8 cellular contexts compared by ENCODE assay signal in genomic region chr14:104224516-104225281, GRCh38.
DNase-seq lines count a peak whose midpoint lies in the region; ATAC-seq, FAIRE-seq and TF ChIP-seq lines count a peak whose summit lies in the region.

No MANE protein-coding gene starts in this region.

- H3K18ac ChIP-seq in mesendoderm (ENCODE audit: low read length) = no peak overlapping the region

- peaks cover 0 to 4% of the 10 kb centered on the region in 2 donors for H3K36me3 Mint-ChIP-seq in activated T-cell treated with anti-CD3 and anti-CD28 coated beads, Interleukin-2, amount 50 U/mL, for 72 hours (ENCODE audit: insufficient read depth in 2 of 2)

- no peak overlapping the region for H3K27ac Mint-ChIP-seq in activated T-cell treated with anti-CD3 and anti-CD28 coated beads, Interleukin-2, amount 50 U/mL, for 72 hours

- H2BK120ac ChIP-seq in mesendoderm (ENCODE audit: low read depth, low read length) = no peak overlapping the region

- no peak overlapping the region for H4K8ac ChIP-seq in mesendoderm (ENCODE audit: low read depth, low read length)

- H3K23ac ChIP-seq in mesendoderm (ENCODE audit: low read length) = no peak overlapping the region

- H3K4ac ChIP-seq in mesendoderm (ENCODE audit: low read depth, low read length) = no peak overlapping the region

- no peak overlapping the region for H4K5ac ChIP-seq in mesendoderm (ENCODE audit: low read length)

- H3K4me3 ChIP-seq in BLaER1 (peak overlapping the region; percentile 56), mesendoderm (ENCODE audit: low read length) (no peak overlapping the region)

- H3K4me2 ChIP-seq in BLaER1 (peak overlapping the region; percentile 97), mesendoderm (ENCODE audit: low read length) (no peak overlapping the region)

- peaks cover 9% of the 10 kb centered on the region for H3K27me3 Mint-ChIP-seq in activated T-cell treated with anti-CD3 and anti-CD28 coated beads, Interleukin-2, amount 50 U/mL, for 72 hours (ENCODE audit: low read depth)

- peaks cover 22% of the 10 kb centered on the region; the same call in 1 of the 2 replicates for H4K20me1 ChIP-seq in BLaER1

- no peak for FAIRE-seq in RCC 7860 (lab: Jason Lieb, UNC)

- TF ChIP-seq CTCF in LNCAP (IDR thresholded peaks at IDR 0.05) = peak; percentile 88

- peaks cover 13% of the 10 kb centered on the region for H3K4me1 Mint-ChIP-seq in activated T-cell treated with anti-CD3 and anti-CD28 coated beads, Interleukin-2, amount 50 U/mL, for 72 hours (ENCODE audit: low read depth)

- H3K4me3 Mint-ChIP-seq in activated T-cell treated with anti-CD3 and anti-CD28 coated beads, Interleukin-2, amount 50 U/mL, for 72 hours = no peak overlapping the region

- no peaks in the 10 kb centered on the region for H3K36me3 ChIP-seq in BLaER1
- H3K36me3 ChIP-seq in mesendoderm (ENCODE audit: control insufficient read depth, insufficient read depth, low read length) = no peaks in the 10 kb centered on the region

- H3K27ac ChIP-seq in BLaER1 (peak overlapping the region; percentile 76), mesendoderm (ENCODE audit: low read depth, low read length) (no peak overlapping the region)

- WGBS in mesendoderm (ENCODE audit: extremely low coverage, insufficient coverage, low lambda C conversion rate) = no CpG with 5 or more reads among the region's 19 CpGs

- H3K9ac ChIP-seq in BLaER1 (peak overlapping the region; percentile 51; the same call in 1 of the 2 replicates), mesendoderm (ENCODE audit: low read length) (no peak overlapping the region)

- H3K79me1 ChIP-seq in mesendoderm (ENCODE audit: low read length) = no peaks in the 10 kb centered on the region

- no peak overlapping the region for H2BK15ac ChIP-seq in mesendoderm (replicated peaks; ENCODE audit: low read depth)

- no peak overlapping the region for H2BK5ac ChIP-seq in mesendoderm (ENCODE audit: low read length)

- H3K9me3 ChIP-seq in BLaER1 = no peaks in the 10 kb centered on the region

- H3K4me1 ChIP-seq in BLaER1 (peaks cover 90% of the 10 kb centered on the region), mesendoderm (ENCODE audit: control insufficient read depth, low read depth, low read length) (peaks cover 3% of the 10 kb centered on the region)

- H3K56ac ChIP-seq in mesendoderm (ENCODE audit: low read length) = no peak overlapping the region

- H3K27me3 ChIP-seq in BLaER1 = peaks cover 18% of the 10 kb centered on the region
- no peaks in the 10 kb centered on the region for H3K27me3 ChIP-seq in mesendoderm (ENCODE audit: insufficient read depth, low read length, poor library complexity)

- H3K79me2 ChIP-seq in mesendoderm (ENCODE audit: control insufficient read depth, insufficient read depth, low read length) = no peaks in the 10 kb centered on the region

- no peak overlapping the region for H2AK5ac ChIP-seq in mesendoderm (ENCODE audit: low read length)

- DNase-seq in activated T-cell treated with anti-CD3 and anti-CD28 coated beads, Interleukin-2, amount 50 U/mL, for 72 hours = peak; percentile 45 to 49
- DNase-seq in mesendoderm = peak; percentile 50
- no peak for DNase-seq in RCC 7860 (ENCODE audit: low spot score)
- DNase-seq in anterior cingulate cortex (lab: John Stamatoyannopoulos, UW) = no peak
- no peak for DNase-seq in UCSD-AML1 (lab: John Stamatoyannopoulos, UW; ENCODE audit: unreplicated experiment)

- H3K9me3 Mint-ChIP-seq in activated T-cell treated with anti-CD3 and anti-CD28 coated beads, Interleukin-2, amount 50 U/mL, for 72 hours = peaks cover 1 to 4% of the 10 kb centered on the region in 2 donors

- ATAC-seq in activated T-cell treated with anti-CD3 and anti-CD28 coated beads, Interleukin-2, amount 50 U/mL, for 72 hours (replicated peaks in 1 of 2) = no peak
- ATAC-seq in HG02759 (IDR thresholded peaks at IDR 0.05; ENCODE audit: unreplicated experiment) = no peak

Comparison
In these comparisons a context has a peak if more than half of its experiments do, and no peak if none do; other contexts are left out.
1. DNase-seq: peak in activated T-cell treated with anti-CD3 and anti-CD28 coated beads, Interleukin-2, amount 50 U/mL, for 72 hours (2 of 2) and mesendoderm (single experiment); none in RCC 7860 (single experiment), anterior cingulate cortex (0 of 58) and UCSD-AML1 (single experiment).